In the genomic region with DNA sequence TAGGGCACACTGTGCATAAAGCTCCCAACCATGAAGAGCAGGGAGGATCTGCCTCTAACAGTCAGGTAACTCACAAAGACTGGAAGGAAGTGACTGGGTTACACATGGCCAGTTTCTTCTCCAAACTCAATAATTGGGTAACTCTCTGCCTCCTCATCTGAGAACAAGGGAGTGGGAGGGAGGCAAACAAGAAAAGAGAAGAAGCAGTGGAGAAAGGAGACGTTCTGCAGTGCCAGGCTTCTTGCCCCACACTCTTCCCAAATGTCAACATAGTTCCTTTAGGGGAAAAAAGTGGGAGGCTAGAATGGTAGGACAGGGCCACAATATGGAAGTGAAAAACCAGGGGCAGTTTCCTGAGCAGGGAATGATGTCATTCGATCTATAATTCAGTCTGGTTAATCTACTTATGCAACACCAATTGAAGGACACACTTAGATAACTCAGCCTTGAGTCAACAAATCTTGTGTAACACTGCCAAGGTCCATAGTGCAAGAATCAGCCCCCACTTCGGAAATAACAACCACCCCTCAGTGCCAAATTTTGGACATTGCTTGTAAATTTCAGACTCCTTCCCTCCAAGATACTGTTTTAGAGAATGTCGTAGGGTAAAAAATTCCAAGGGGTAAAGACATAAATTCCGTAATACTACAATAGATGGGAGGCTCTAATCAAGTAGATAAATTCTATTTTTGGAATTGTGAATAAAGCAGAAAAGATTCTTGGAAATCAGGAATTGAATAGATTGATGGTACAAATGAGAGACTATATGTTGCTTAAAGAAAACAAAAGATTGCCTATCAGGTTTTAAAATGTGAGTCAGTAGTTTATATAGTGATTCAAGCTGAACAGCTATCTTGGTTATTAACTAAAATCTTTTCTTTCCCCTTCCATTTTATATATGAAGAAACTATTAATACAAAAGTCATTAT, we compare ENCODE assay signal across 9 cellular contexts.
DNase-seq lines count a peak whose midpoint lies in the region; ATAC-seq and TF ChIP-seq lines count a peak whose summit lies in the region.
"Had no signal": no experiment of that assay in that cellular context is flagged by ENCODE, and none has a peak within 500 bp of the region (broad histone marks: within the 10 kb centered on the region; RNA-seq: fewer than 3 reads in every experiment).

No MANE protein-coding gene starts in this region.

- CTCF ChIA-PET in CD4-positive, alpha-beta memory T cell (lab: Charles Lee; ENCODE audit: partially characterized antibody): interaction anchor here (1.0 kb wide), 1 partner anchor 14 kb away, joined by 3 read pairs; no protein-coding TSS in a partner anchor

- H3K27ac ChIP-seq in BLaER1 (peak overlapping the region; percentile 16; the same call in 1 of the 2 replicates), dorsolateral prefrontal cortex (peak overlapping the region in 1 of 59 donors; percentile 40)
- H3K27ac ChIP-seq in CD4-positive, alpha-beta memory T cell (ENCODE audit: low read depth, low read length): no peak overlapping the region

- peaks cover 45% of the 10 kb centered on the region for H3K4me1 ChIP-seq in BLaER1
- H3K4me1 ChIP-seq in CD4-positive, alpha-beta memory T cell (ENCODE audit: insufficient read depth, low read length): peaks cover 21% of the 10 kb centered on the region

- no peaks in the 10 kb centered on the region for H3K36me3 Mint-ChIP-seq in natural killer cell treated with Interleukin-12 subunit alpha and Interleukin-12 subunit beta and Interleukin-15 and Interleukin-18, amount 100 ng/mL, for 72 hours
- H3K36me3 Mint-ChIP-seq in CD4-positive, alpha-beta memory T cell: peaks cover 2 to 9% of the 10 kb centered on the region in 2 donors
- no peaks in the 10 kb centered on the region for H3K36me3 Mint-ChIP-seq in effector memory CD8-positive, alpha-beta T cell (ENCODE audit: insufficient read depth)
- H3K36me3 Mint-ChIP-seq in naive thymus-derived CD8-positive, alpha-beta T cell: peaks cover 0 to 3% (median 3%) of the 10 kb centered on the region in 3 donors

- H3K9ac ChIP-seq in BLaER1: no peak overlapping the region

- H3K4me1 Mint-ChIP-seq in natural killer cell treated with Interleukin-12 subunit alpha and Interleukin-12 subunit beta and Interleukin-15 and Interleukin-18, amount 100 ng/mL, for 72 hours (ENCODE audit: low read depth in 2 of 2): peaks cover 68 to 83% of the 10 kb centered on the region in 2 donors
- peaks cover 27 to 44% (median 43%) of the 10 kb centered on the region in 4 donors for H3K4me1 Mint-ChIP-seq in CD4-positive, alpha-beta memory T cell
- peaks cover 33 to 67% of the 10 kb centered on the region in 2 donors for H3K4me1 Mint-ChIP-seq in effector memory CD8-positive, alpha-beta T cell (ENCODE audit: low read depth in 2 of 2)
- H3K4me1 Mint-ChIP-seq in naive thymus-derived CD8-positive, alpha-beta T cell: peaks cover 6 to 74% (median 11%) of the 10 kb centered on the region in 4 donors

- H3K27me3 ChIP-seq in BLaER1 (no peaks in the 10 kb centered on the region), dorsolateral prefrontal cortex (no peaks in the 10 kb centered on the region)
- no peaks in the 10 kb centered on the region for H3K27me3 ChIP-seq in CD4-positive, alpha-beta memory T cell (ENCODE audit: insufficient read depth, low read length)

- no peaks in the 10 kb centered on the region for H3K36me3 ChIP-seq in BLaER1
- no peaks in the 10 kb centered on the region for H3K36me3 ChIP-seq in CD4-positive, alpha-beta memory T cell (ENCODE audit: insufficient read depth, low read length)

- ATAC-seq in natural killer cell treated with Interleukin-12 subunit alpha and Interleukin-12 subunit beta and Interleukin-15 and Interleukin-18, amount 100 ng/mL, for 72 hours: peak in 1 of 2 donors; percentile 54
- no peak for ATAC-seq in effector memory CD8-positive, alpha-beta T cell (replicated peaks)
- ATAC-seq in naive thymus-derived CD8-positive, alpha-beta T cell: no peak

- no peak overlapping the region for H3K4me3 ChIP-seq in BLaER1
- H3K4me3 ChIP-seq in CD4-positive, alpha-beta memory T cell (ENCODE audit: low read length in 2 of 2): no peak overlapping the region
- no peak overlapping the region for H3K4me3 ChIP-seq in dorsolateral prefrontal cortex

- POLR2A ChIA-PET in CD4-positive, alpha-beta memory T cell (lab: Charles Lee; ENCODE audit: partially characterized antibody): no interaction called here
- POLR2A ChIA-PET in naive thymus-derived CD8-positive, alpha-beta T cell (lab: Charles Lee): no interaction called here

- no peaks in the 10 kb centered on the region for H4K20me1 ChIP-seq in BLaER1

- intact Hi-C loops in CD4-positive, alpha-beta memory T cell (cut with micrococcal nuclease): no loop called here
- intact Hi-C loops in dorsolateral prefrontal cortex (cut with DNase I): no loop called here

- peak overlapping the region; percentile 30 for H3K4me3 Mint-ChIP-seq in natural killer cell treated with Interleukin-12 subunit alpha and Interleukin-12 subunit beta and Interleukin-15 and Interleukin-18, amount 100 ng/mL, for 72 hours
- peak overlapping the region in 1 of 8 donors; percentile 40 for H3K4me3 Mint-ChIP-seq in CD4-positive, alpha-beta memory T cell
- no peak overlapping the region for H3K4me3 Mint-ChIP-seq in effector memory CD8-positive, alpha-beta T cell
- no peak overlapping the region for H3K4me3 Mint-ChIP-seq in naive thymus-derived CD8-positive, alpha-beta T cell

- no peaks in the 10 kb centered on the region for H3K27me3 Mint-ChIP-seq in natural killer cell treated with Interleukin-12 subunit alpha and Interleukin-12 subunit beta and Interleukin-15 and Interleukin-18, amount 100 ng/mL, for 72 hours
- no peaks in the 10 kb centered on the region for H3K27me3 Mint-ChIP-seq in CD4-positive, alpha-beta memory T cell
- no peaks in the 10 kb centered on the region for H3K27me3 Mint-ChIP-seq in effector memory CD8-positive, alpha-beta T cell
- H3K27me3 Mint-ChIP-seq in naive thymus-derived CD8-positive, alpha-beta T cell: no peaks in the 10 kb centered on the region

- H3K4me2 ChIP-seq in BLaER1: peak overlapping the region; percentile 59

- DNase-seq in NCI-H2029 (lab: John Stamatoyannopoulos, UW) (peak; percentile 32), dermis blood vessel endothelial cell (peak; percentile 76), dorsolateral prefrontal cortex (no peak)
- DNase-seq in natural killer cell treated with Interleukin-12 subunit alpha and Interleukin-12 subunit beta and Interleukin-15 and Interleukin-18, amount 100 ng/mL, for 72 hours (ENCODE audit: low spot score): no peak
- DNase-seq in CD4-positive, alpha-beta memory T cell: no peak
- DNase-seq in effector memory CD8-positive, alpha-beta T cell: no peak
- no peak for DNase-seq in naive thymus-derived CD8-positive, alpha-beta T cell
- DNase-seq: NCI-H1105 had no signal

- H3K9me3 Mint-ChIP-seq in natural killer cell treated with Interleukin-12 subunit alpha and Interleukin-12 subunit beta and Interleukin-15 and Interleukin-18, amount 100 ng/mL, for 72 hours: no peaks in the 10 kb centered on the region
- no peaks in the 10 kb centered on the region for H3K9me3 Mint-ChIP-seq in CD4-positive, alpha-beta memory T cell
- H3K9me3 Mint-ChIP-seq in effector memory CD8-positive, alpha-beta T cell: no peaks in the 10 kb centered on the region
- no peaks in the 10 kb centered on the region for H3K9me3 Mint-ChIP-seq in naive thymus-derived CD8-positive, alpha-beta T cell

- H3K9me3 ChIP-seq in BLaER1: 0 out of 2 replicates have a peak, but pooled peaks cover 6% of the 10 kb centered on the region
- H3K9me3 ChIP-seq in CD4-positive, alpha-beta memory T cell (ENCODE audit: control insufficient read depth in 1 of 2, low read length in 2 of 2): no peaks in the 10 kb centered on the region

- peak overlapping the region; percentile 87 to 88 for H3K27ac Mint-ChIP-seq in natural killer cell treated with Interleukin-12 subunit alpha and Interleukin-12 subunit beta and Interleukin-15 and Interleukin-18, amount 100 ng/mL, for 72 hours
- H3K27ac Mint-ChIP-seq in CD4-positive, alpha-beta memory T cell: no peak overlapping the region
- no peak overlapping the region for H3K27ac Mint-ChIP-seq in effector memory CD8-positive, alpha-beta T cell
- H3K27ac Mint-ChIP-seq in naive thymus-derived CD8-positive, alpha-beta T cell: no peak overlapping the region

- no peak for TF ChIP-seq CTCF in dorsolateral prefrontal cortex (IDR thresholded peaks at IDR 0.05 in 54 of 56, conservative IDR thresholded peaks at IDR 0.05 in 2 of 56; ENCODE audit: low read depth in 1 of 56, partially characterized antibody in 56 of 56)

Comparison
In these comparisons a context has a peak if more than half of its experiments do, and no peak if none do; other contexts are left out.
1. DNase-seq: peak in NCI-H2029 (single experiment) and dermis blood vessel endothelial cell (single experiment); none in natural killer cell treated with Interleukin-12 subunit alpha and Interleukin-12 subunit beta and Interleukin-15 and Interleukin-18, amount 100 ng/mL, for 72 hours (single experiment), CD4-positive, alpha-beta memory T cell (0 of 5), effector memory CD8-positive, alpha-beta T cell (0 of 3), dorsolateral prefrontal cortex (0 of 10) and naive thymus-derived CD8-positive, alpha-beta T cell (0 of 10).
2. H3K27ac Mint-ChIP-seq: peak in natural killer cell treated with Interleukin-12 subunit alpha and Interleukin-12 subunit beta and Interleukin-15 and Interleukin-18, amount 100 ng/mL, for 72 hours (2 of 2); none in CD4-positive, alpha-beta memory T cell (0 of 7), effector memory CD8-positive, alpha-beta T cell (0 of 2) and naive thymus-derived CD8-positive, alpha-beta T cell (0 of 10).